In genomic region chr1:224486801-224487583, GRCh38 we compare ENCODE assay signal across 15 cellular contexts. TPM values are rescaled to one million over a fixed set of nuclear protein-coding genes. Genes with fewer than 3 reads are reported as not detected.
DNase-seq lines count a peak whose midpoint lies in the region; ATAC-seq and TF ChIP-seq lines count a peak whose summit lies in the region.
"Had no signal": no experiment of that assay in that cellular context is flagged by ENCODE, and none has a peak within 500 bp of the region (broad histone marks: within the 10 kb centered on the region; RNA-seq: fewer than 3 reads in every experiment).

No MANE protein-coding gene starts in this region.

- H3K27ac ChIP-seq in HEK293 (ENCODE audit: extremely low read depth, low read depth, low read length), result no peak overlapping the region
- no peak overlapping the region for H3K27ac ChIP-seq in neural progenitor cell
- no peak overlapping the region for H3K27ac ChIP-seq in effector memory CD4-positive, alpha-beta T cell (ENCODE audit: insufficient read depth, low read length, poor library complexity, severe bottlenecking)
- H3K27ac ChIP-seq: SK-N-MC had no signal

- peak overlapping the region; percentile 59 for H2AFZ ChIP-seq in neural progenitor cell (replicated peaks)

- H3K4me1 Mint-ChIP-seq in neural progenitor cell, result no peaks in the 10 kb centered on the region
- H3K4me1 Mint-ChIP-seq: T-helper 17 cell had no signal

- CTCF ChIA-PET in HEK293 (lab: Yijun Ruan, JAX), result interaction anchor here (0.6 to 3.2 kb wide), 4 partner anchors 11 to 436 kb away, joined by 3 to 17 read pairs (median 3); no protein-coding TSS in a partner anchor

- H3K4me3 ChIP-seq in HEK293 (ENCODE audit: low read depth, low read length) (no peak overlapping the region), neural progenitor cell (no peak overlapping the region)
- no peak overlapping the region for H3K4me3 ChIP-seq in effector memory CD4-positive, alpha-beta T cell (ENCODE audit: insufficient read depth, low read depth, low read length, poor library complexity, severe bottlenecking)
- H3K4me3 ChIP-seq: SK-N-MC had no signal

- peaks cover 3% of the 10 kb centered on the region; the same call in 1 of the 2 replicates for H3K4me1 ChIP-seq in HEK293 (ENCODE audit: control insufficient read depth, insufficient read depth, low read length)
- H3K4me1 ChIP-seq in neural progenitor cell, result peaks cover 12% of the 10 kb centered on the region
- H3K4me1 ChIP-seq in effector memory CD4-positive, alpha-beta T cell (ENCODE audit: control insufficient read depth, insufficient read depth, low read length, poor library complexity, severe bottlenecking), result no peaks in the 10 kb centered on the region

- H3K36me3 Mint-ChIP-seq in neural progenitor cell, result peaks cover 6% of the 10 kb centered on the region

- TF ChIP-seq CTCF in HEK293 (tag by site-specific recombination; IDR thresholded peaks at IDR 0.05) (no peak), neural progenitor cell (IDR thresholded peaks at IDR 0.05) (no peak)

- H3K9me3 Mint-ChIP-seq in neural progenitor cell, result peaks cover 13% of the 10 kb centered on the region

- no peak overlapping the region for H3K9ac ChIP-seq in neural progenitor cell

- H3K27me3 ChIP-seq in neural progenitor cell, result no peaks in the 10 kb centered on the region
- H3K27me3 ChIP-seq in effector memory CD4-positive, alpha-beta T cell (replicated peaks; ENCODE audit: control insufficient read depth, insufficient read depth, low read length, poor library complexity, severe bottlenecking), result no peaks in the 10 kb centered on the region

- DNase-seq in NCI-H524 treated with DMSO at 0.1 percent for 48 hours (lab: John Stamatoyannopoulos, UW) (peak; percentile 49), neural progenitor cell (ENCODE audit: low spot score) (no peak), GM03348 (ENCODE audit: low spot score) (no peak)
- DNase-seq in effector memory CD4-positive, alpha-beta T cell, result no peak
- DNase-seq: EL, H9, NCI-H1105 treated with DMSO at 0.1 percent for 48 hours, NCI-H187 treated with DMSO at 0.1 percent for 48 hours, NCI-H510A, PC-3, T-helper 17 cell had no signal

- no peak overlapping the region for H3K4me2 ChIP-seq in neural progenitor cell

- peaks cover 3% of the 10 kb centered on the region for H3K27me3 Mint-ChIP-seq in neural progenitor cell (ENCODE audit: insufficient read depth, low read depth)

- no peaks in the 10 kb centered on the region for H4K20me1 ChIP-seq in neural progenitor cell (ENCODE audit: low read depth)

- ATAC-seq in SK-N-SH treated with all-trans-retinoic acid at 6 μM for 48 hours (peak; percentile 27; the same call in 2 of the 3 replicates), HG02798 (IDR thresholded peaks at IDR 0.05; ENCODE audit: poor library complexity, unreplicated experiment) (no peak)
- ATAC-seq: PC-3, T-helper 17 cell had no signal

- no peaks in the 10 kb centered on the region for H3K79me2 ChIP-seq in neural progenitor cell (ENCODE audit: low read depth)

- H3K36me3 ChIP-seq in HEK293 (ENCODE audit: control insufficient read depth in 2 of 2, insufficient read depth in 1 of 2, low read length in 2 of 2), result no peaks in the 10 kb centered on the region
- no peaks in the 10 kb centered on the region for H3K36me3 ChIP-seq in neural progenitor cell
- H3K36me3 ChIP-seq in effector memory CD4-positive, alpha-beta T cell (ENCODE audit: control insufficient read depth, insufficient read depth, low read length), result no peaks in the 10 kb centered on the region

- no peak overlapping the region for H3K4me3 Mint-ChIP-seq in neural progenitor cell
- H3K4me3 Mint-ChIP-seq: H9, T-helper 17 cell had no signal

- no peak overlapping the region for H3K27ac Mint-ChIP-seq in neural progenitor cell
- H3K27ac Mint-ChIP-seq: H9, T-helper 17 cell had no signal

- POLR2A ChIA-PET in HEK293 (lab: Yijun Ruan, JAX), result no interaction called here

- no peaks in the 10 kb centered on the region for H3K9me3 ChIP-seq in HEK293 (ENCODE audit: control insufficient read depth, insufficient read depth, low read depth, low read length)
- H3K9me3 ChIP-seq in neural progenitor cell (ENCODE audit: low read depth), result no peaks in the 10 kb centered on the region
- H3K9me3 ChIP-seq in effector memory CD4-positive, alpha-beta T cell (ENCODE audit: control insufficient read depth, low read length), result no peaks in the 10 kb centered on the region

- H3F3A ChIP-seq in neural progenitor cell (ENCODE audit: low read depth), result no peaks in the 10 kb centered on the region

TF ChIP-seq in HEK293, 187 proteins besides CTCF, POLR2A, EP300 and RAD21 (continues in another document):
- no peak for TF ChIP-seq ZNF658 (tag by site-specific recombination; IDR thresholded peaks at IDR 0.05)
- no peak for TF ChIP-seq SCRT1 (tag by site-specific recombination; IDR thresholded peaks at IDR 0.05; ENCODE audit: borderline replicate concordance)
- TF ChIP-seq ZNF138 (tag by site-specific recombination; IDR thresholded peaks at IDR 0.05; ENCODE audit: borderline replicate concordance), result no peak
- no peak for TF ChIP-seq ZNF292 (tag by site-specific recombination; IDR thresholded peaks at IDR 0.05; ENCODE audit: borderline replicate concordance, low read depth)
- peak; percentile 85 for TF ChIP-seq PRDM6 (tag by site-specific recombination; IDR thresholded peaks at IDR 0.05)
- no peak for TF ChIP-seq ZNF501 (tag by site-specific recombination; IDR thresholded peaks at IDR 0.05)

TF ChIP-seq in SK-N-SH treated with all-trans-retinoic acid at 6 μM for 48 hours, 23 proteins besides CTCF, POLR2A, EP300 and RAD21 (continues in another document):
- TF ChIP-seq CSRNP3 (CRISPR knock-in tag; IDR thresholded peaks at IDR 0.05) (no peak), BACH2 (CRISPR knock-in tag; IDR thresholded peaks at IDR 0.05; ENCODE audit: borderline replicate concordance) (no peak), PATZ1 (CRISPR knock-in tag; IDR thresholded peaks at IDR 0.05; ENCODE audit: borderline replicate concordance) (no peak), OSR1 (CRISPR knock-in tag; IDR thresholded peaks at IDR 0.05) (no peak), GLIS3 (CRISPR knock-in tag; IDR thresholded peaks at IDR 0.05) (no peak), RARB (CRISPR knock-in tag; IDR thresholded peaks at IDR 0.05) (no peak), ARNTL (CRISPR knock-in tag; IDR thresholded peaks at IDR 0.05; ENCODE audit: borderline replicate concordance, low read depth) (no peak), ZC3H10 (CRISPR knock-in tag; IDR thresholded peaks at IDR 0.05) (no peak), SNAI2 (CRISPR knock-in tag; IDR thresholded peaks at IDR 0.05) (no peak), PPARA (CRISPR knock-in tag; IDR thresholded peaks at IDR 0.05; ENCODE audit: borderline replicate concordance) (no peak), ZNF70 (CRISPR knock-in tag; IDR thresholded peaks at IDR 0.05) (no peak), TOX (CRISPR knock-in tag; IDR thresholded peaks at IDR 0.05; ENCODE audit: borderline replicate concordance) (no peak), ESRRG (CRISPR knock-in tag; IDR thresholded peaks at IDR 0.05) (no peak), ZFP30 (CRISPR knock-in tag; IDR thresholded peaks at IDR 0.05) (no peak), POU6F1 (CRISPR knock-in tag; IDR thresholded peaks at IDR 0.05; ENCODE audit: borderline replicate concordance, low read depth) (no peak), TCF4 (CRISPR knock-in tag; IDR thresholded peaks at IDR 0.05; ENCODE audit: borderline replicate concordance) (no peak), ISL1 (CRISPR knock-in tag; IDR thresholded peaks at IDR 0.05) (no peak)

RNA-seq across cellular contexts. Expression of gene WDR26, which starts 52.4 kb away (rescaled TPM):
- total RNA-seq in neural progenitor cell (ENCODE audit: low replicate concordance), result 52.1 and 62.4 TPM in 2 replicates
